In the genomic region with DNA sequence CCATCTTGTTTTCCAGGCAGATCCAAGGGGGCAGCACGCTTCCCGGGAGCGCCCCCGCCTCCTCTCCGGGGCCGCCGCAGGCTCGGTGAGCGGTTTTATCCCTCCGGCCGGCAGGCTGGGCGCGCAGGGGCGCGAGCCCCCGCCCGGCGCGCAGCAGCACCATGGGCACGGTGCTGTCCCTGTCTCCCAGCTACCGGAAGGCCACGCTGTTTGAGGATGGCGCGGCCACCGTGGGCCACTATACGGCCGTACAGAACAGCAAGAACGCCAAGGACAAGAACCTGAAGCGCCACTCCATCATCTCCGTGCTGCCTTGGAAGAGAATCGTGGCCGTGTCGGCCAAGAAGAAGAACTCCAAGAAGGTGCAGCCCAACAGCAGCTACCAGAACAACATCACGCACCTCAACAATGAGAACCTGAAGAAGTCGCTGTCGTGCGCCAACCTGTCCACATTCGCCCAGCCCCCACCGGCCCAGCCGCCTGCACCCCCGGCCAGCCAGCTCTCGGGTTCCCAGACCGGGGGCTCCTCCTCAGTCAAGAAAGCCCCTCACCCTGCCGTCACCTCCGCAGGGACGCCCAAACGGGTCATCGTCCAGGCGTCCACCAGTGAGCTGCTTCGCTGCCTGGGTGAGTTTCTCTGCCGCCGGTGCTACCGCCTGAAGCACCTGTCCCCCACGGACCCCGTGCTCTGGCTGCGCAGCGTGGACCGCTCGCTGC, we compare ENCODE assay signal across 8 cellular contexts. TPM values are rescaled to one million over a fixed set of nuclear protein-coding genes. Genes with fewer than 3 reads are reported as not detected.
DNase-seq lines count a peak whose midpoint lies in the region; ATAC-seq and TF ChIP-seq lines count a peak whose summit lies in the region.

No MANE protein-coding gene starts in this region.

- peaks cover 49% of the 10 kb centered on the region for H3K4me1 Mint-ChIP-seq in T-helper 2 cell treated with Interferon-gamma antibody and Interleukin-4, amounts not matched to agents 5 μg/mL and 100 μg/mL, for 36 hours (ENCODE audit: low read depth)

- H3K27ac Mint-ChIP-seq in T-helper 2 cell treated with Interferon-gamma antibody and Interleukin-4, amounts not matched to agents 5 μg/mL and 100 μg/mL, for 36 hours: peak overlapping the region; percentile 84

- H3K36me3 Mint-ChIP-seq in T-helper 2 cell treated with Interferon-gamma antibody and Interleukin-4, amounts not matched to agents 5 μg/mL and 100 μg/mL, for 36 hours (ENCODE audit: low read depth): peaks cover 30% of the 10 kb centered on the region

- H3K4me3 ChIP-seq in H7 (ENCODE audit: insufficient read depth, low read depth, low read length) (peak overlapping the region; percentile 72), epithelial cell of esophagus (ENCODE audit: low read length) (peak overlapping the region; percentile 54), neuron (ENCODE audit: low read length) (peak overlapping the region; percentile 50)

- no peak for ATAC-seq in GM18502 (IDR thresholded peaks at IDR 0.05; ENCODE audit: poor library complexity, unreplicated experiment)
- ATAC-seq in GM21515 (IDR thresholded peaks at IDR 0.05; ENCODE audit: unreplicated experiment): no peak

- H3K4me1 ChIP-seq in neuron (ENCODE audit: insufficient read depth, low read length): peaks cover 44% of the 10 kb centered on the region

- H3K4me3 Mint-ChIP-seq in T-helper 2 cell treated with Interferon-gamma antibody and Interleukin-4, amounts not matched to agents 5 μg/mL and 100 μg/mL, for 36 hours: peak overlapping the region; percentile 91

- peak; percentile 38 for DNase-seq in COLO668 (lab: John Stamatoyannopoulos, UW; ENCODE audit: unreplicated experiment)
- DNase-seq in H7: peak; percentile 73
- peak; percentile 26 for DNase-seq in T-helper 2 cell treated with Interferon-gamma antibody and Interleukin-4, amounts not matched to agents 5 μg/mL and 100 μg/mL, for 36 hours (ENCODE audit: low spot score)
- peak; percentile 45 for DNase-seq in epithelial cell of esophagus (ENCODE audit: low read depth)
- DNase-seq in HK-2 (ENCODE audit: unreplicated experiment): no peak

- H3K36me3 ChIP-seq in H7 (replicated peaks; ENCODE audit: control insufficient read depth, insufficient read depth, low read length) (peaks cover 11% of the 10 kb centered on the region), neuron (ENCODE audit: insufficient read depth, low read length) (peaks cover 28% of the 10 kb centered on the region)

- H3K9me3 Mint-ChIP-seq in T-helper 2 cell treated with Interferon-gamma antibody and Interleukin-4, amounts not matched to agents 5 μg/mL and 100 μg/mL, for 36 hours: no peaks in the 10 kb centered on the region

- no peaks in the 10 kb centered on the region for H3K27me3 Mint-ChIP-seq in T-helper 2 cell treated with Interferon-gamma antibody and Interleukin-4, amounts not matched to agents 5 μg/mL and 100 μg/mL, for 36 hours (ENCODE audit: low read depth)

- no peak for TF ChIP-seq CTCF in epithelial cell of esophagus (IDR thresholded peaks at IDR 0.05; ENCODE audit: insufficient read depth, low read depth, low read length, missing control alignments)

- no peaks in the 10 kb centered on the region for H3K27me3 ChIP-seq in H7 (ENCODE audit: control insufficient read depth, insufficient read depth, low read length)
- H3K27me3 ChIP-seq in neuron (ENCODE audit: insufficient read depth, low read length): no peaks in the 10 kb centered on the region

- peak overlapping the region; percentile 30 for H2AFZ ChIP-seq in neuron (ENCODE audit: low read depth, low read length)

- H3K9me3 ChIP-seq in neuron (ENCODE audit: low read length): no peaks in the 10 kb centered on the region

RNA-seq across cellular contexts. Expression of a gene that starts 0.8 kb away (rescaled TPM):
- total RNA-seq in H7 (2014; rRNA removed; shearing (Covaris generic)): 9.9 and 10.5 TPM in 2 replicates

RNA-seq across cellular contexts. Expression of a gene that starts 43.3 kb away (rescaled TPM):
- 101 and 121 TPM in 2 replicates for total RNA-seq in H7 (2014; rRNA removed; shearing (Covaris generic))
